ENCODE assay signal across 22 cellular contexts in genomic region chr22:46656856-46657654, GRCh38. TPM values are rescaled to one million over a fixed set of nuclear protein-coding genes. Genes with fewer than 3 reads are reported as not detected.
A peak's percentile ranks its signal among the peaks of the same experiment; 100 is the strongest.
DNase-seq lines count a peak whose midpoint lies in the region; ATAC-seq and TF ChIP-seq lines count a peak whose summit lies in the region.
"Had no signal": no experiment of that assay in that cellular context is flagged by ENCODE, and none has a peak within 500 bp of the region (broad histone marks: within the 10 kb centered on the region; RNA-seq: fewer than 3 reads in every experiment).

No MANE protein-coding gene starts in this region.

- H3K4me3 ChIP-seq in left ventricle myocardium inferior: no peak overlapping the region
- no peak overlapping the region for H3K4me3 ChIP-seq in right atrium auricular region
- no peak overlapping the region for H3K4me3 ChIP-seq in mesendoderm (ENCODE audit: low read length)
- H3K4me3 ChIP-seq: Peyer's patch had no signal

- peaks cover 17% of the 10 kb centered on the region for H3K4me1 Mint-ChIP-seq in T-helper 2 cell treated with Interferon-gamma antibody and Interleukin-4, amounts not matched to agents 5 μg/mL and 100 μg/mL, for 36 hours (ENCODE audit: low read depth)
- peaks cover 37% of the 10 kb centered on the region for H3K4me1 Mint-ChIP-seq in activated T-helper 2 cell treated with anti-CD3 and anti-CD28 coated beads, Interferon-gamma antibody, Interleukin-2, Interleukin-4, amounts not matched to agents 10 μg/mL and 5 μg/mL and 100 μg/mL, durations not matched to agents 14 hours and 24 hours and 36 hours (ENCODE audit: low read depth)
- H3K4me1 Mint-ChIP-seq in stimulated activated effector memory CD8-positive, alpha-beta T cell treated with anti-CD3 and anti-CD28 coated beads, Interleukin-12 subunit alpha, Interleukin-12 subunit beta, amount 100 ng/mL, for 72 hours: peaks cover 52% of the 10 kb centered on the region

- no peaks in the 10 kb centered on the region for H3K27me3 ChIP-seq in left ventricle myocardium inferior (ENCODE audit: low read depth)
- H3K27me3 ChIP-seq in right atrium auricular region: no peaks in the 10 kb centered on the region
- H3K27me3 ChIP-seq in mesendoderm (ENCODE audit: insufficient read depth, low read length, poor library complexity): no peaks in the 10 kb centered on the region
- H3K27me3 ChIP-seq: Peyer's patch had no signal

- no peak for DNase-seq in T-helper 2 cell treated with Interferon-gamma antibody and Interleukin-4, amounts not matched to agents 5 μg/mL and 100 μg/mL, for 36 hours (ENCODE audit: low spot score)
- no peak for DNase-seq in T-helper 2 cell
- DNase-seq in left ventricle myocardium inferior: no peak
- no peak for DNase-seq in right atrium auricular region (ENCODE audit: low spot score)
- DNase-seq in activated T-helper 2 cell treated with anti-CD3 and anti-CD28 coated beads, Interferon-gamma antibody, Interleukin-2, Interleukin-4, amounts not matched to agents 10 μg/mL and 5 μg/mL and 100 μg/mL, durations not matched to agents 14 hours and 24 hours and 36 hours (ENCODE audit: low spot score): no peak
- no peak for DNase-seq in stimulated activated effector memory CD8-positive, alpha-beta T cell treated with anti-CD3 and anti-CD28 coated beads, Interleukin-12 subunit alpha, Interleukin-12 subunit beta, amount 100 ng/mL, for 72 hours (ENCODE audit: low spot score in 2 of 2)
- no peak for DNase-seq in mesendoderm
- DNase-seq: 8988T; Caco-2; CD4-positive, alpha-beta T cell; DMS153; GF-D8; GOT3; KBM-7; NCI-H1105; NCI-H2081 treated with DMSO at 0.1 percent for 48 hours; NCI-H446 treated with DMSO at 0.1 percent for 48 hours; NCI-H748 treated with DMSO at 0.1 percent for 48 hours; NK-92 treated with Interleukin-12 subunit alpha and Interleukin-12 subunit beta, amount 100 ng/mL, for 24 hours; Peyer's patch had no signal

- WGBS in mesendoderm (ENCODE audit: extremely low coverage, insufficient coverage, low lambda C conversion rate): no CpG with 5 or more reads among the region's 15 CpGs

- H3K9me3 ChIP-seq in left ventricle myocardium inferior (replicated peaks) (no peaks in the 10 kb centered on the region), right atrium auricular region (no peaks in the 10 kb centered on the region)
- H3K9me3 ChIP-seq: Caco-2, Peyer's patch had no signal

- H3K9ac ChIP-seq in mesendoderm (ENCODE audit: low read length): no peak overlapping the region

- no peaks in the 10 kb centered on the region for H3K27me3 Mint-ChIP-seq in T-helper 2 cell treated with Interferon-gamma antibody and Interleukin-4, amounts not matched to agents 5 μg/mL and 100 μg/mL, for 36 hours (ENCODE audit: low read depth)
- no peaks in the 10 kb centered on the region for H3K27me3 Mint-ChIP-seq in activated T-helper 2 cell treated with anti-CD3 and anti-CD28 coated beads, Interferon-gamma antibody, Interleukin-2, Interleukin-4, amounts not matched to agents 10 μg/mL and 5 μg/mL and 100 μg/mL, durations not matched to agents 14 hours and 24 hours and 36 hours (ENCODE audit: low read depth)
- H3K27me3 Mint-ChIP-seq: CD4-positive, alpha-beta T cell had no signal

- H3K36me3 ChIP-seq in left ventricle myocardium inferior (peaks cover 8% of the 10 kb centered on the region), right atrium auricular region (peaks cover 18% of the 10 kb centered on the region), mesendoderm (ENCODE audit: control insufficient read depth, insufficient read depth, low read length) (no peaks in the 10 kb centered on the region)

- H3K79me2 ChIP-seq in mesendoderm (ENCODE audit: control insufficient read depth, insufficient read depth, low read length): no peaks in the 10 kb centered on the region

- TF ChIP-seq CTCF in left ventricle myocardium inferior (IDR thresholded peaks at IDR 0.05; ENCODE audit: borderline replicate concordance) (no peak), right atrium auricular region (IDR thresholded peaks at IDR 0.05) (no peak)

- no peak overlapping the region for H2BK15ac ChIP-seq in mesendoderm (replicated peaks; ENCODE audit: low read depth)

- H3K56ac ChIP-seq in mesendoderm (ENCODE audit: low read length): no peak overlapping the region

- no peak overlapping the region for H3K4ac ChIP-seq in mesendoderm (ENCODE audit: low read depth, low read length)

- H4K5ac ChIP-seq in mesendoderm (ENCODE audit: low read length): no peak overlapping the region

- no peaks in the 10 kb centered on the region for H3K9me3 Mint-ChIP-seq in T-helper 2 cell treated with Interferon-gamma antibody and Interleukin-4, amounts not matched to agents 5 μg/mL and 100 μg/mL, for 36 hours
- H3K9me3 Mint-ChIP-seq in activated T-helper 2 cell treated with anti-CD3 and anti-CD28 coated beads, Interferon-gamma antibody, Interleukin-2, Interleukin-4, amounts not matched to agents 10 μg/mL and 5 μg/mL and 100 μg/mL, durations not matched to agents 14 hours and 24 hours and 36 hours: no peaks in the 10 kb centered on the region
- no peaks in the 10 kb centered on the region for H3K9me3 Mint-ChIP-seq in stimulated activated effector memory CD8-positive, alpha-beta T cell treated with anti-CD3 and anti-CD28 coated beads, Interleukin-12 subunit alpha, Interleukin-12 subunit beta, amount 100 ng/mL, for 72 hours
- H3K9me3 Mint-ChIP-seq: CD4-positive, alpha-beta T cell had no signal

- intact Hi-C loops in left ventricle myocardium inferior (cut with micrococcal nuclease): no loop called here
- intact Hi-C loops in activated T-helper 2 cell treated with anti-CD3 and anti-CD28 coated beads, Interferon-gamma antibody, Interleukin-2, Interleukin-4, amounts not matched to agents 10 μg/mL and 5 μg/mL and 100 μg/mL, durations not matched to agents 14 hours and 24 hours and 36 hours (cut with micrococcal nuclease): no loop called here

- no peak overlapping the region for H3K4me2 ChIP-seq in mesendoderm (ENCODE audit: low read length)

- no peaks in the 10 kb centered on the region for H3K36me3 Mint-ChIP-seq in T-helper 2 cell treated with Interferon-gamma antibody and Interleukin-4, amounts not matched to agents 5 μg/mL and 100 μg/mL, for 36 hours (ENCODE audit: low read depth)
- H3K36me3 Mint-ChIP-seq in activated T-helper 2 cell treated with anti-CD3 and anti-CD28 coated beads, Interferon-gamma antibody, Interleukin-2, Interleukin-4, amounts not matched to agents 10 μg/mL and 5 μg/mL and 100 μg/mL, durations not matched to agents 14 hours and 24 hours and 36 hours (ENCODE audit: low read depth): peaks cover 25% of the 10 kb centered on the region
- H3K36me3 Mint-ChIP-seq in stimulated activated effector memory CD8-positive, alpha-beta T cell treated with anti-CD3 and anti-CD28 coated beads, Interleukin-12 subunit alpha, Interleukin-12 subunit beta, amount 100 ng/mL, for 72 hours: no peaks in the 10 kb centered on the region

- no peak overlapping the region for H3K4me3 Mint-ChIP-seq in T-helper 2 cell treated with Interferon-gamma antibody and Interleukin-4, amounts not matched to agents 5 μg/mL and 100 μg/mL, for 36 hours
- H3K4me3 Mint-ChIP-seq in activated T-helper 2 cell treated with anti-CD3 and anti-CD28 coated beads, Interferon-gamma antibody, Interleukin-2, Interleukin-4, amounts not matched to agents 10 μg/mL and 5 μg/mL and 100 μg/mL, durations not matched to agents 14 hours and 24 hours and 36 hours (ENCODE audit: low read depth): no peak overlapping the region
- H3K4me3 Mint-ChIP-seq in stimulated activated effector memory CD8-positive, alpha-beta T cell treated with anti-CD3 and anti-CD28 coated beads, Interleukin-12 subunit alpha, Interleukin-12 subunit beta, amount 100 ng/mL, for 72 hours: no peak overlapping the region
- H3K4me3 Mint-ChIP-seq: CD4-positive, alpha-beta T cell had no signal

- no peak overlapping the region for H2BK120ac ChIP-seq in mesendoderm (ENCODE audit: low read depth, low read length)

- peak overlapping the region; percentile 27 for H3K27ac ChIP-seq in left ventricle myocardium inferior (replicated peaks)
- H3K27ac ChIP-seq in right atrium auricular region: peak overlapping the region in 1 of 2 donors; percentile 88
- no peak overlapping the region for H3K27ac ChIP-seq in mesendoderm (ENCODE audit: low read depth, low read length)
- H3K27ac ChIP-seq: Peyer's patch had no signal

- no peak overlapping the region for H4K8ac ChIP-seq in mesendoderm (ENCODE audit: low read depth, low read length)

- no peak overlapping the region for H2BK5ac ChIP-seq in mesendoderm (ENCODE audit: low read length)

- H2AK5ac ChIP-seq in mesendoderm (ENCODE audit: low read length): no peak overlapping the region

- no peak overlapping the region for H3K18ac ChIP-seq in mesendoderm (ENCODE audit: low read length)

- peak overlapping the region; percentile 57 for H3K27ac Mint-ChIP-seq in T-helper 2 cell treated with Interferon-gamma antibody and Interleukin-4, amounts not matched to agents 5 μg/mL and 100 μg/mL, for 36 hours
- H3K27ac Mint-ChIP-seq in activated T-helper 2 cell treated with anti-CD3 and anti-CD28 coated beads, Interferon-gamma antibody, Interleukin-2, Interleukin-4, amounts not matched to agents 10 μg/mL and 5 μg/mL and 100 μg/mL, durations not matched to agents 14 hours and 24 hours and 36 hours: peak overlapping the region; percentile 80
- H3K27ac Mint-ChIP-seq in stimulated activated effector memory CD8-positive, alpha-beta T cell treated with anti-CD3 and anti-CD28 coated beads, Interleukin-12 subunit alpha, Interleukin-12 subunit beta, amount 100 ng/mL, for 72 hours: peak overlapping the region; percentile 82
- H3K27ac Mint-ChIP-seq: CD4-positive, alpha-beta T cell had no signal

- no peak overlapping the region for H3K23ac ChIP-seq in mesendoderm (ENCODE audit: low read length)

- H3K4me1 ChIP-seq in left ventricle myocardium inferior (peaks cover 92% of the 10 kb centered on the region), right atrium auricular region (peaks cover 0 to 68% of the 10 kb centered on the region in 2 donors), mesendoderm (ENCODE audit: control insufficient read depth, low read depth, low read length) (no peaks in the 10 kb centered on the region)

- no peak for ATAC-seq in stimulated activated effector memory CD8-positive, alpha-beta T cell treated with anti-CD3 and anti-CD28 coated beads, Interleukin-12 subunit alpha, Interleukin-12 subunit beta, amount 100 ng/mL, for 72 hours
- ATAC-seq in GM21423 (IDR thresholded peaks at IDR 0.05; ENCODE audit: unreplicated experiment): no peak
- ATAC-seq: Right ventricle myocardium inferior had no signal

- H3K79me1 ChIP-seq in mesendoderm (ENCODE audit: low read length): no peaks in the 10 kb centered on the region

RNA-seq across cellular contexts. Expression of gene GRAMD4, which starts 36.9 kb away (rescaled TPM):
- 77.6 TPM for total RNA-seq in left ventricle myocardium inferior
- total RNA-seq in right atrium auricular region: 10 to 100 TPM; 29.1 to 31.6 TPM
- total RNA-seq in activated T-helper 2 cell treated with anti-CD3 and anti-CD28 coated beads, Interferon-gamma antibody, Interleukin-2, Interleukin-4, amounts not matched to agents 10 μg/mL and 5 μg/mL and 100 μg/mL, durations not matched to agents 14 hours and 24 hours and 36 hours: 90.8 and 91.6 TPM in 2 replicates
- 5.7 TPM for polyA plus RNA-seq in mesendoderm (2013, experiment 1 of 2)
- polyA plus RNA-seq in mesendoderm (2013, experiment 2 of 2): 6.5 TPM
